Comparison of ENCODE assay signal across 23 cellular contexts in genomic region chr6:1394591-1395463, GRCh38. TPM values are rescaled to one million over a fixed set of nuclear protein-coding genes. Genes with fewer than 3 reads are reported as not detected.
DNase-seq lines count a peak whose midpoint lies in the region; ATAC-seq and TF ChIP-seq lines count a peak whose summit lies in the region.
"Had no signal": no experiment of that assay in that cellular context is flagged by ENCODE, and none has a peak within 500 bp of the region (broad histone marks: within the 10 kb centered on the region; RNA-seq: fewer than 3 reads in every experiment).

No MANE protein-coding gene starts in this region.

- no peaks in the 10 kb centered on the region for H4K20me1 ChIP-seq in Karpas-422 (ENCODE audit: insufficient read depth, low read depth, low read length)

- CTCF ChIA-PET in Calu3 (lab: Charles Lee), result interaction anchor here (1.1 kb wide), 1 partner anchor 673 kb away, joined by 3 read pairs; no protein-coding TSS in a partner anchor

- H3K27me3 ChIP-seq in rectal smooth muscle tissue (ENCODE audit: control insufficient read depth, insufficient read depth, low read length) (peaks cover 12% of the 10 kb centered on the region), Karpas-422 (ENCODE audit: low read length) (no peaks in the 10 kb centered on the region)

- TF ChIP-seq CTCF in WI38 (IDR thresholded peaks at IDR 0.05; ENCODE audit: low read depth, low read length) (no peak), Calu3 (IDR thresholded peaks at IDR 0.05; ENCODE audit: unreplicated experiment) (no peak)

- no peaks in the 10 kb centered on the region for H3K79me2 ChIP-seq in Karpas-422 (ENCODE audit: low read length)

- H3K9me2 ChIP-seq in Karpas-422 (replicated peaks; ENCODE audit: insufficient read depth, low read length), result no peaks in the 10 kb centered on the region

- ATAC-seq in GM21786 (IDR thresholded peaks at IDR 0.05; ENCODE audit: unreplicated experiment), result no peak
- ATAC-seq: T-helper 17 cell had no signal

- DNase-seq in EL (peak; percentile 25), fibroblast of peridontal ligament (ENCODE audit: extremely low read depth) (peak; percentile 60), Calu3 (no peak), Karpas-422 (no peak)
- DNase-seq in activated CD4-positive, alpha-beta T cell treated with anti-CD3 and anti-CD28 coated beads, Interleukin-2, amount 10 ng/mL, durations not matched to agents 24 days and 14 days, result no peak
- DNase-seq: activated CD4-positive, alpha-beta memory T cell treated with anti-CD3 and anti-CD28 coated beads, Interleukin-2, amount 10 ng/mL, durations not matched to agents 7 days and 5 days; activated naive CD4-positive, alpha-beta T cell treated with anti-CD3 and anti-CD28 coated beads, Interleukin-2, amount 50 U/mL, for 16 hours; activated T-cell treated with anti-CD3 and anti-CD28 coated beads, Interleukin-2, amount 50 U/mL, for 24 hours; CD4-positive, alpha-beta memory T cell; foreskin melanocyte; GM23248; midbrain; NCI-H1417; OCI-M1; SHP77 treated with DMSO at 0.1 percent for 48 hours; T-helper 17 cell; WERI-Rb-1 had no signal

- H3K36me3 ChIP-seq in rectal smooth muscle tissue (ENCODE audit: control insufficient read depth, insufficient read depth, low read length), result no peaks in the 10 kb centered on the region
- H3K36me3 ChIP-seq in Karpas-422 (ENCODE audit: insufficient read depth, low read length), result no peaks in the 10 kb centered on the region
- H3K36me3 ChIP-seq: ascending aorta, neutrophil, thoracic aorta, WERI-Rb-1 had no signal

- no peak overlapping the region for H3K27ac Mint-ChIP-seq in activated CD4-positive, alpha-beta T cell treated with anti-CD3 and anti-CD28 coated beads, Interleukin-2, amount 10 ng/mL, durations not matched to agents 24 days and 14 days
- H3K27ac Mint-ChIP-seq in Calu3 (ENCODE audit: unreplicated experiment), result no peak overlapping the region
- H3K27ac Mint-ChIP-seq: activated CD4-positive, alpha-beta memory T cell treated with anti-CD3 and anti-CD28 coated beads, Interleukin-2, amount 10 ng/mL, durations not matched to agents 7 days and 5 days; activated T-cell treated with anti-CD3 and anti-CD28 coated beads, Interleukin-2, amount 50 U/mL, for 24 hours; CD4-positive, alpha-beta memory T cell; T-helper 17 cell had no signal

- H3K9me3 ChIP-seq in Karpas-422 (ENCODE audit: low read length), result no peaks in the 10 kb centered on the region
- H3K9me3 ChIP-seq: ascending aorta, neutrophil, thoracic aorta had no signal

- H3K9ac ChIP-seq in rectal smooth muscle tissue (ENCODE audit: low read length) (peak overlapping the region; percentile 52), Karpas-422 (ENCODE audit: low read length) (no peak overlapping the region)
- H3K9ac ChIP-seq: GM23248 had no signal

- peak overlapping the region; percentile 97 for H3K4me3 ChIP-seq in WI38 (ENCODE audit: low read depth, low read length)
- peak overlapping the region; percentile 66 for H3K4me3 ChIP-seq in rectal smooth muscle tissue (ENCODE audit: low read length)
- H3K4me3 ChIP-seq in Karpas-422 (ENCODE audit: low read length), result no peak overlapping the region
- H3K4me3 ChIP-seq: GM23248 had no signal

- intact Hi-C loops in activated CD4-positive, alpha-beta T cell treated with anti-CD3 and anti-CD28 coated beads, Interleukin-2, amount 10 ng/mL, durations not matched to agents 24 days and 14 days (cut with micrococcal nuclease), result loop anchor here (2.0 to 5.0 kb wide), 2 partner anchors 14 to 212 kb away; partner anchors contain the start of gene FOXC1
- intact Hi-C loops in Calu3 (cut with micrococcal nuclease; ENCODE audit: unreplicated experiment), result loop anchor here (10.0 kb wide), 1 partner anchor 600 kb away; no protein-coding TSS in a partner anchor

- H3K4me2 ChIP-seq in Karpas-422 (ENCODE audit: low read depth, low read length, poor library complexity, severe bottlenecking), result no peak overlapping the region

- H3K4me1 ChIP-seq in rectal smooth muscle tissue (ENCODE audit: control insufficient read depth, insufficient read depth, low read length) (peaks cover 10% of the 10 kb centered on the region), Karpas-422 (ENCODE audit: low read length) (no peaks in the 10 kb centered on the region)

- H3K27me3 Mint-ChIP-seq in activated CD4-positive, alpha-beta T cell treated with anti-CD3 and anti-CD28 coated beads, Interleukin-2, amount 10 ng/mL, durations not matched to agents 24 days and 14 days, result peaks cover 71% of the 10 kb centered on the region
- peaks cover 86% of the 10 kb centered on the region for H3K27me3 Mint-ChIP-seq in Calu3 (ENCODE audit: unreplicated experiment)

- no peaks in the 10 kb centered on the region for H3K36me3 Mint-ChIP-seq in activated CD4-positive, alpha-beta T cell treated with anti-CD3 and anti-CD28 coated beads, Interleukin-2, amount 10 ng/mL, durations not matched to agents 24 days and 14 days (ENCODE audit: low read depth)
- H3K36me3 Mint-ChIP-seq in Calu3 (ENCODE audit: insufficient read depth, unreplicated experiment), result peaks cover 6% of the 10 kb centered on the region
- H3K36me3 Mint-ChIP-seq: CD4-positive, alpha-beta memory T cell had no signal

- H2AFZ ChIP-seq in Karpas-422 (ENCODE audit: low read length), result no peak overlapping the region
- H2AFZ ChIP-seq: GM23248 had no signal

- BruUV-seq in Calu3 (replicated peaks; lab: Mats Ljungman, UMichigan), result no TSS peak

- H3K27ac ChIP-seq in rectal smooth muscle tissue (ENCODE audit: low read depth, low read length) (peak overlapping the region; percentile 91), Karpas-422 (ENCODE audit: low read length) (no peak overlapping the region)
- H3K27ac ChIP-seq: ascending aorta, GM23248, neutrophil, thoracic aorta, WERI-Rb-1 had no signal

- H3K4me1 Mint-ChIP-seq in activated CD4-positive, alpha-beta T cell treated with anti-CD3 and anti-CD28 coated beads, Interleukin-2, amount 10 ng/mL, durations not matched to agents 24 days and 14 days, result peaks cover 7% of the 10 kb centered on the region
- H3K4me1 Mint-ChIP-seq in Calu3 (ENCODE audit: low read depth, unreplicated experiment), result no peaks in the 10 kb centered on the region

- no peaks in the 10 kb centered on the region for H3K9me3 Mint-ChIP-seq in activated CD4-positive, alpha-beta T cell treated with anti-CD3 and anti-CD28 coated beads, Interleukin-2, amount 10 ng/mL, durations not matched to agents 24 days and 14 days
- no peaks in the 10 kb centered on the region for H3K9me3 Mint-ChIP-seq in Calu3 (ENCODE audit: low read depth, unreplicated experiment)
- H3K9me3 Mint-ChIP-seq: activated CD4-positive, alpha-beta memory T cell treated with anti-CD3 and anti-CD28 coated beads, Interleukin-2, amount 10 ng/mL, durations not matched to agents 7 days and 5 days; activated T-cell treated with anti-CD3 and anti-CD28 coated beads, Interleukin-2, amount 50 U/mL, for 24 hours; CD4-positive, alpha-beta memory T cell had no signal

- H3K4me3 Mint-ChIP-seq in activated CD4-positive, alpha-beta T cell treated with anti-CD3 and anti-CD28 coated beads, Interleukin-2, amount 10 ng/mL, durations not matched to agents 24 days and 14 days, result no peak overlapping the region
- H3K4me3 Mint-ChIP-seq in Calu3 (ENCODE audit: low read depth, unreplicated experiment), result no peak overlapping the region
- H3K4me3 Mint-ChIP-seq: activated CD4-positive, alpha-beta memory T cell treated with anti-CD3 and anti-CD28 coated beads, Interleukin-2, amount 10 ng/mL, durations not matched to agents 7 days and 5 days; activated T-cell treated with anti-CD3 and anti-CD28 coated beads, Interleukin-2, amount 50 U/mL, for 24 hours; T-helper 17 cell had no signal

RNA-seq across cellular contexts. Expression of gene FOXF2, which starts 5.5 kb away (rescaled TPM):
- not detected in 2 replicates for total RNA-seq in activated CD4-positive, alpha-beta T cell treated with anti-CD3 and anti-CD28 coated beads, Interleukin-2, amount 10 ng/mL, durations not matched to agents 24 days and 14 days
- total RNA-seq in Calu3 (2022), result 0.14 and 0.17 TPM in 2 replicates
- not detected in 2 replicates for total RNA-seq in Karpas-422 (2014; rRNA removed; shearing (Covaris generic); ENCODE audit: low replicate concordance)
- total RNA-seq: activated CD4-positive, alpha-beta memory T cell treated with anti-CD3 and anti-CD28 coated beads, Interleukin-2, amount 10 ng/mL, durations not matched to agents 7 days and 5 days; CD4-positive, alpha-beta memory T cell; T-helper 17 cell had no signal

Comparison
In these comparisons a context has a peak if more than half of its experiments do, and no peak if none do; other contexts are left out.
1. DNase-seq: peak in EL (single experiment) and fibroblast of peridontal ligament (single experiment); none in activated CD4-positive, alpha-beta T cell treated with anti-CD3 and anti-CD28 coated beads, Interleukin-2, amount 10 ng/mL, durations not matched to agents 24 days and 14 days (single experiment), Calu3 (single experiment) and Karpas-422 (single experiment).